ENCODE assay signal across 11 cellular contexts in genomic region chr3:46939578-46940405, GRCh38. TPM values are rescaled to one million over a fixed set of nuclear protein-coding genes. Genes with fewer than 3 reads are reported as not detected.
DNase-seq lines count a peak whose midpoint lies in the region; ATAC-seq and TF ChIP-seq lines count a peak whose summit lies in the region.
"Had no signal": no experiment of that assay in that cellular context is flagged by ENCODE, and none has a peak within 500 bp of the region (broad histone marks: within the 10 kb centered on the region; RNA-seq: fewer than 3 reads in every experiment).

No MANE protein-coding gene starts in this region.

- H3K4me3 ChIP-seq in body of pancreas (no peak overlapping the region), muscle layer of duodenum (ENCODE audit: low read depth in 1 of 2, low read length in 2 of 2) (no peak overlapping the region), vagina (no peak overlapping the region)
- H3K4me3 ChIP-seq: skin epidermis had no signal

- in situ Hi-C loops in ACHN (cut with HindIII; ENCODE audit: low pct_ligation_motif_present, low pct_unique_long_range_greater_than_20kb, low sequenced_read_pairs) = no loop called here

- intact Hi-C loops in cardiac septum (cut with DNase I) (no loop called here), Right ventricle myocardium superior (cut with DNase I) (no loop called here), body of pancreas (cut with DNase I) (no loop called here), vagina (cut with DNase I) (no loop called here)

- TF ChIP-seq CTCF in body of pancreas (IDR thresholded peaks at IDR 0.05) (no peak), vagina (IDR thresholded peaks at IDR 0.05) (no peak)

- H3K36me3 ChIP-seq in body of pancreas (replicated peaks in 1 of 2; ENCODE audit: insufficient read depth in 1 of 2, low read depth in 2 of 2) (no peaks in the 10 kb centered on the region), muscle layer of duodenum (ENCODE audit: control insufficient read depth in 1 of 2, insufficient read depth in 2 of 2, low read length in 2 of 2) (peaks cover 14 to 27% of the 10 kb centered on the region in 2 donors), vagina (peaks cover 0 to 37% of the 10 kb centered on the region in 2 donors)

- H3K9me3 ChIP-seq in body of pancreas = no peaks in the 10 kb centered on the region
- H3K9me3 ChIP-seq in muscle layer of duodenum (ENCODE audit: control insufficient read depth in 1 of 2, low read length in 2 of 2) = no peaks in the 10 kb centered on the region
- H3K9me3 ChIP-seq in vagina = no peaks in the 10 kb centered on the region

- peaks cover 98% of the 10 kb centered on the region for H3K4me1 ChIP-seq in body of pancreas
- H3K4me1 ChIP-seq in muscle layer of duodenum (ENCODE audit: control insufficient read depth in 1 of 2, insufficient read depth in 2 of 2, low read length in 2 of 2) = peaks cover 31 to 62% of the 10 kb centered on the region in 2 donors
- peaks cover 55% of the 10 kb centered on the region for H3K4me1 ChIP-seq in vagina

- 65 to 80% methylated on average over 8 to 11 of the region's 12 CpGs for WGBS in body of pancreas, 2 donors

- ATAC-seq in Right ventricle myocardium superior (ENCODE audit: poor library complexity) = no peak
- ATAC-seq in body of pancreas = no peak
- no peak for ATAC-seq in HG03039 (IDR thresholded peaks at IDR 0.05; ENCODE audit: unreplicated experiment)
- ATAC-seq in HG02623 (IDR thresholded peaks at IDR 0.05; ENCODE audit: unreplicated experiment) = no peak
- ATAC-seq: PC-3 had no signal

- TF ChIP-seq POLR2A in body of pancreas (IDR thresholded peaks at IDR 0.05) = no peak
- no peak for TF ChIP-seq POLR2A in vagina (IDR thresholded peaks at IDR 0.05)

- H3K27ac ChIP-seq in body of pancreas (peak overlapping the region; percentile 47 to 93 (median 82)), muscle layer of duodenum (ENCODE audit: low read length) (peak overlapping the region; percentile 56), vagina (peak overlapping the region; percentile 58)

- DNase-seq in cardiac septum (ENCODE audit: low spot score) = peak; percentile 12
- DNase-seq in Right ventricle myocardium superior = no peak
- DNase-seq in body of pancreas = peak in 1 of 4 donors; percentile 12
- DNase-seq in vagina (ENCODE audit: extremely low spot score in 2 of 2) = no peak
- no peak for DNase-seq in ACHN
- DNase-seq: GDM1, PC-3 had no signal

- H3K27me3 ChIP-seq in body of pancreas (no peaks in the 10 kb centered on the region), muscle layer of duodenum (ENCODE audit: low read depth, low read length) (no peaks in the 10 kb centered on the region), vagina (no peaks in the 10 kb centered on the region)

RNA-seq across cellular contexts. Expression of gene CCDC12, which starts 36.8 kb away (rescaled TPM):
- total RNA-seq in cardiac septum (35.6 TPM), Right ventricle myocardium superior (29.2 TPM), body of pancreas (10 to 100 TPM; 25.4 to 67.2 TPM), vagina (55.5 TPM)

RNA-seq across cellular contexts. Expression of gene NBEAL2, which starts 39.7 kb away (rescaled TPM):
- total RNA-seq in cardiac septum = 14.2 TPM
- 11.7 TPM for total RNA-seq in Right ventricle myocardium superior
- 100 to 1,000 TPM in 1 of 2 donors, 10 to 100 TPM in 1; 98.8 to 151 TPM for total RNA-seq in body of pancreas
- 227 TPM for total RNA-seq in vagina
